In genomic region chr12:12713932-12714275, GRCh38 we compare ENCODE assay signal across 8 cellular contexts. TPM values are rescaled to one million over a fixed set of nuclear protein-coding genes. Genes with fewer than 3 reads are reported as not detected.
A peak's percentile ranks its signal among the peaks of the same experiment; 100 is the strongest.
DNase-seq lines count a peak whose midpoint lies in the region; ATAC-seq, FAIRE-seq and TF ChIP-seq lines count a peak whose summit lies in the region.

No MANE protein-coding gene starts in this region.

- H3K79me2 ChIP-seq in DND-41 (ENCODE audit: insufficient read depth, low read length), result peaks cover 39% of the 10 kb centered on the region

- peak overlapping the region in 1 of 2 experiments; percentile 82; a peak in 2 of 4 replicates for H3K4me3 ChIP-seq in DND-41 (ENCODE audit: low read depth in 1 of 2, low read length in 2 of 2)
- peak overlapping the region; percentile 72 to 91 (median 84) for H3K4me3 ChIP-seq in Peyer's patch
- H3K4me3 ChIP-seq in esophagus muscularis mucosa, result peak overlapping the region; percentile 41 to 52 (median 46)
- peak overlapping the region; percentile 37 for H3K4me3 ChIP-seq in retinal pigment epithelial cell (ENCODE audit: low read length)

- peak overlapping the region; percentile 100 for H3K9ac ChIP-seq in DND-41 (ENCODE audit: low read depth, low read length)

- no peaks in the 10 kb centered on the region for H3K27me3 ChIP-seq in DND-41 (ENCODE audit: insufficient read depth, low read length, poor library complexity)
- no peaks in the 10 kb centered on the region for H3K27me3 ChIP-seq in Peyer's patch
- no peaks in the 10 kb centered on the region for H3K27me3 ChIP-seq in esophagus muscularis mucosa

- peaks cover 13% of the 10 kb centered on the region for H4K20me1 ChIP-seq in DND-41 (ENCODE audit: insufficient read depth, low read length)

- H3K27ac ChIP-seq in DND-41 (ENCODE audit: low read length), result peak overlapping the region; percentile 87
- peak overlapping the region; percentile 96 to 100 (median 99) for H3K27ac ChIP-seq in Peyer's patch
- peak overlapping the region; percentile 98 to 100 (median 100) for H3K27ac ChIP-seq in esophagus muscularis mucosa (replicated peaks in 1 of 4)

- peaks cover 12% of the 10 kb centered on the region for H3K36me3 ChIP-seq in DND-41 (ENCODE audit: insufficient read depth, low read length)
- H3K36me3 ChIP-seq in Peyer's patch, result no peaks in the 10 kb centered on the region
- peaks cover 0 to 3% (median 0%) of the 10 kb centered on the region in 4 donors for H3K36me3 ChIP-seq in esophagus muscularis mucosa

- WGBS in esophagus muscularis mucosa, result 10% methylated on average over 2 of the region's 2 CpGs

- FAIRE-seq in H54 (lab: Jason Lieb, UNC), result no peak

- intact Hi-C loops in esophagus muscularis mucosa (cut with DNase I), result loop anchor here (10.0 kb wide), 2 partner anchors 359 to 449 kb away; partner anchors contain the start of genes BORCS5, LRP6 and MANSC1

- TF ChIP-seq POLR2A in Peyer's patch (IDR thresholded peaks at IDR 0.05) (no peak), esophagus muscularis mucosa (IDR thresholded peaks at IDR 0.05; ENCODE audit: low read depth) (no peak), H54 (IDR thresholded peaks at IDR 0.05; ENCODE audit: low read depth, low read length) (no peak)

- peak overlapping the region; percentile 63 for H2AFZ ChIP-seq in DND-41 (ENCODE audit: low read depth, low read length)

- DNase-seq in DND-41 (no peak), Peyer's patch (no peak), esophagus muscularis mucosa (ENCODE audit: extremely low spot score) (no peak), retinal pigment epithelial cell (ENCODE audit: low read depth) (no peak), H54 (ENCODE audit: insufficient read length, low spot score) (no peak), Ammon's horn (ENCODE audit: low spot score) (no peak), amniotic stem cell (lab: John Stamatoyannopoulos, UW) (no peak)

- H3K9me3 ChIP-seq in DND-41 (ENCODE audit: insufficient read depth, low read length, severe bottlenecking) (no peaks in the 10 kb centered on the region), Peyer's patch (no peaks in the 10 kb centered on the region), esophagus muscularis mucosa (no peaks in the 10 kb centered on the region)

- ATAC-seq in DND-41 (ENCODE audit: insufficient read depth, low read depth) (no peak), GM21619 (IDR thresholded peaks at IDR 0.05; ENCODE audit: unreplicated experiment) (no peak)

- H3K4me1 ChIP-seq in DND-41 (ENCODE audit: insufficient read depth, low read length) (peaks cover 35% of the 10 kb centered on the region), Peyer's patch (peaks cover 0 to 30% (median 8%) of the 10 kb centered on the region in 4 donors), esophagus muscularis mucosa (peaks cover 27 to 36% (median 33%) of the 10 kb centered on the region in 4 donors)

- TF ChIP-seq CTCF in DND-41 (IDR thresholded peaks at IDR 0.05; ENCODE audit: borderline replicate concordance, extremely low read depth, low read length, poor library complexity, severe bottlenecking) (no peak), Peyer's patch (IDR thresholded peaks at IDR 0.05) (no peak), esophagus muscularis mucosa (IDR thresholded peaks at IDR 0.05) (no peak), retinal pigment epithelial cell (conservative IDR thresholded peaks at IDR 0.05; ENCODE audit: low read depth, low read length) (no peak)

- no peak for TF ChIP-seq EP300 in esophagus muscularis mucosa (IDR thresholded peaks at IDR 0.05)

- H3K4me2 ChIP-seq in DND-41 (ENCODE audit: insufficient read depth, low read length), result peak overlapping the region; percentile 71

RNA-seq across cellular contexts. Expression of gene CDKN1B, which starts 3.3 kb away (rescaled TPM):
- 10 to 100 TPM; 37.7 to 66.0 (median 48.1) TPM for total RNA-seq in Peyer's patch
- 10 to 100 TPM; 48.7 to 97.4 (median 70.6) TPM for total RNA-seq in esophagus muscularis mucosa

RNA-seq across cellular contexts. Expression of gene GPR19, which starts 17.9 kb away (rescaled TPM):
- 1 to 10 TPM in 1 of 4 donors, under 1 TPM in 1, not detected in 2; 0.54 to 1.2 TPM for total RNA-seq in Peyer's patch
- total RNA-seq in esophagus muscularis mucosa, result 1 to 10 TPM in 1 of 4 donors, not detected in 3; 1.7 TPM
